ENCODE assay signal across 8 cellular contexts in the genomic region with DNA sequence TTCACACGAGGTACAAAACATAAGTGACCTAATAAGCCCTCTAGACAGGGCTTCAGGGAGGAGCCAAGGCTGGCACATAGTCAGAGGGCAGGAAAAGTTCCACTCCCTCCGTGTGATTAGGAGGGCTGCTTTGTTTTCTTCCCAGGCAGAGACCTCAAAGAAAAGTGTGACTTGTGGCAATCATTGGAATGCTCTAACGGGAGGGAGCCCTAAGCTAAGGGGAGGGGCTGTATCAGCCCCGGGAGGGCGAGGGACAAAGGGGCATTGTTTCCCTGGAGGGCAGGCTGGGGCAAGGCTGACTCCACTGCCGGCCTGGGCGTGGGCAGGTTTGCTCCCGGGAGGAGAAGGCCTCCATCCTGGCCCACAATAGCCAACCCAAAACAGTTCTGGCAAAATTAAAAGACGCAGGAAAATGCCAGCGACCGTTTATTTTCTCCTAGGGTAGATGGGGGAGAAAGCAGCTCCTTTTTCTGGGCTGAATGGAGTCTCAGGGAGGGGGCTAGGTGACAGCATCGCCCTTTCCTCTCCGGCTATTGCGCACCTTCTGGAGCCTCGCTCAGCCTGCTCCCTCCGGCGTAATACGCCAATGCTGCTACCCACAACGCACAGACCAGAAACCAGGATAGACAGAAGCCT.
DNase-seq lines count a peak whose midpoint lies in the region; ATAC-seq and TF ChIP-seq lines count a peak whose summit lies in the region.

No MANE protein-coding gene starts in this region.

- H3K9me3 Mint-ChIP-seq in activated T-helper 2 cell treated with anti-CD3 and anti-CD28 coated beads, Interferon-gamma antibody, Interleukin-2, Interleukin-4, amounts not matched to agents 10 μg/mL and 5 μg/mL and 100 μg/mL, durations not matched to agents 14 hours and 24 hours and 36 hours, result no peaks in the 10 kb centered on the region

- WGBS in psoas muscle, 3 donors, result 41 to 44% (median 41%) methylated on average over 19 of the region's 19 CpGs

- H3K4me3 Mint-ChIP-seq in activated T-helper 2 cell treated with anti-CD3 and anti-CD28 coated beads, Interferon-gamma antibody, Interleukin-2, Interleukin-4, amounts not matched to agents 10 μg/mL and 5 μg/mL and 100 μg/mL, durations not matched to agents 14 hours and 24 hours and 36 hours (ENCODE audit: low read depth), result peak overlapping the region; percentile 87

- peak overlapping the region; percentile 74 for H3K4me3 ChIP-seq in psoas muscle

- intact Hi-C loops in activated T-helper 2 cell treated with anti-CD3 and anti-CD28 coated beads, Interferon-gamma antibody, Interleukin-2, Interleukin-4, amounts not matched to agents 10 μg/mL and 5 μg/mL and 100 μg/mL, durations not matched to agents 14 hours and 24 hours and 36 hours (cut with micrococcal nuclease), result loop anchor here (5.0 to 10.0 kb wide), 2 partner anchors 525 to 607 kb away; a partner anchor contains a TSS
- intact Hi-C loops in psoas muscle (cut with DNase I), result loop anchor here (2.0 to 10.0 kb wide), 7 partner anchors 82 to 613 kb away; a partner anchor contains a TSS

- no peaks in the 10 kb centered on the region for H3K9me3 ChIP-seq in psoas muscle

- TF ChIP-seq CTCF in psoas muscle (IDR thresholded peaks at IDR 0.05), result no peak

- peaks cover 50% of the 10 kb centered on the region for H3K4me1 Mint-ChIP-seq in activated T-helper 2 cell treated with anti-CD3 and anti-CD28 coated beads, Interferon-gamma antibody, Interleukin-2, Interleukin-4, amounts not matched to agents 10 μg/mL and 5 μg/mL and 100 μg/mL, durations not matched to agents 14 hours and 24 hours and 36 hours (ENCODE audit: low read depth)

- H3K27me3 ChIP-seq in psoas muscle (ENCODE audit: insufficient read depth in 3 of 3, low read length in 2 of 3), result no peaks in the 10 kb centered on the region

- no peaks in the 10 kb centered on the region for H3K36me3 Mint-ChIP-seq in activated T-helper 2 cell treated with anti-CD3 and anti-CD28 coated beads, Interferon-gamma antibody, Interleukin-2, Interleukin-4, amounts not matched to agents 10 μg/mL and 5 μg/mL and 100 μg/mL, durations not matched to agents 14 hours and 24 hours and 36 hours (ENCODE audit: low read depth)

- H3K27ac ChIP-seq in psoas muscle, result peak overlapping the region; percentile 83

- peak overlapping the region; percentile 42 for H3K27ac Mint-ChIP-seq in activated T-helper 2 cell treated with anti-CD3 and anti-CD28 coated beads, Interferon-gamma antibody, Interleukin-2, Interleukin-4, amounts not matched to agents 10 μg/mL and 5 μg/mL and 100 μg/mL, durations not matched to agents 14 hours and 24 hours and 36 hours

- ATAC-seq in psoas muscle, result no peak
- ATAC-seq in GM21576 (IDR thresholded peaks at IDR 0.05; ENCODE audit: unreplicated experiment), result no peak
- ATAC-seq in HG02588 (IDR thresholded peaks at IDR 0.05; ENCODE audit: unreplicated experiment), result no peak

- no peaks in the 10 kb centered on the region for H3K36me3 ChIP-seq in psoas muscle (ENCODE audit: insufficient read depth in 1 of 2, low read depth in 1 of 2)

- DNase-seq in H4 (ENCODE audit: low spot score), result peak; percentile 55
- DNase-seq in activated T-helper 2 cell treated with anti-CD3 and anti-CD28 coated beads, Interferon-gamma antibody, Interleukin-2, Interleukin-4, amounts not matched to agents 10 μg/mL and 5 μg/mL and 100 μg/mL, durations not matched to agents 14 hours and 24 hours and 36 hours (ENCODE audit: low spot score), result no peak
- DNase-seq in hippocampal formation (lab: John Stamatoyannopoulos, UW), result peak; percentile 70 to 75
- peak; percentile 31 to 54 for DNase-seq in psoas muscle
- no peak for DNase-seq in NCI-H748 (lab: John Stamatoyannopoulos, UW; ENCODE audit: unreplicated experiment)
- no peak for DNase-seq in NCI-H146 (lab: John Stamatoyannopoulos, UW)

- peaks cover 30% of the 10 kb centered on the region for H3K4me1 ChIP-seq in psoas muscle

- H3K27me3 Mint-ChIP-seq in activated T-helper 2 cell treated with anti-CD3 and anti-CD28 coated beads, Interferon-gamma antibody, Interleukin-2, Interleukin-4, amounts not matched to agents 10 μg/mL and 5 μg/mL and 100 μg/mL, durations not matched to agents 14 hours and 24 hours and 36 hours (ENCODE audit: low read depth), result no peaks in the 10 kb centered on the region

Comparison
In these comparisons a context has a peak if more than half of its experiments do, and no peak if none do; other contexts are left out.
1. DNase-seq: peak in H4 (single experiment), hippocampal formation (2 of 2) and psoas muscle (2 of 2); none in activated T-helper 2 cell treated with anti-CD3 and anti-CD28 coated beads, Interferon-gamma antibody, Interleukin-2, Interleukin-4, amounts not matched to agents 10 μg/mL and 5 μg/mL and 100 μg/mL, durations not matched to agents 14 hours and 24 hours and 36 hours (single experiment), NCI-H748 (single experiment) and NCI-H146 (single experiment).